In the genomic region with DNA sequence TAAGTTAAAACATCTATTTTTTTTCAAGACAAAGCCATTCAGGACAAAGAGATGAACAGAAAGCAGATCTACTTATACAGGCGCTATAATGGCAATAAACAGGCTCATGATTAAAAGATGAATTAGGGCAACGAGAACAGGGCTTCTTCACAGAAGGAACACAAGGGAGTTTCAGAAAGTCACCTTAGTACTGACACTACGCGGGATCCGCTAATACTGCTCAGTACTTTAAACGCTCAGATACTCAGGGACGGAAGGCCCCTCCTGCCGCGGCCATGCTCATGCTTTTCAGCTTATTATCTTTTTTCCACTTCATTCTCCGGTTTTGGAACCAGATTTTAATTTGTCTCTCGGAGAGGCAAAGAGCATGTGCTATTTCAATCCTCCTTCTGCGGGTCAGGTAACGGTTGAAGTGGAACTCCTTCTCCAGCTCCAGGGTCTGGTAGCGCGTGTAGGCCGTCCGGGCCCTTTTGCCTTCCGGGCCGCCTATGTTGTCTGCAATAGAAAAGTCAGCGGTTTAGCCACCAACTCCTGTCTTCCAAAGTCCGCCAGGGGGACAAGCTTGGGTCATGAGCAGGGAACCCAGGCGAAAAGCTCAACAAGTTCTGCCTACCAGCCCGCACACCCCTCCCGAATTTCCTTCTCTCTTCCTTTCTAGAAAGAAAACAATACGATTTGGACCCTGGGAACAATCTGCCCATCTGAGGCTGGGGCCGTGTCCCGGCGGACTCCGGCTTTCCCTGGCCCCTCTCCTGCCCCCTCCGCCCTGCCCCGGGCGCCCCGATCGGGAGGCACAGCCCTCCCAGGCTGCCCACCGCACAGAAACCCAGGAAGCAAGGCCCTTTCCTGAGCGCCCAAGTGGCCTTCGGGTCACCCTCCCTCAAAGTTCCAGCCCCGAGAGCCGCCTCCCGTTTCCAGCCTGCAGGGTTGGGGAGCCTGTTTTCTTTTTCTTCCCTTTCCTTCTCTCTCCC, we compare ENCODE assay signal across 9 cellular contexts. TPM values are rescaled to one million over a fixed set of nuclear protein-coding genes. Genes with fewer than 3 reads are reported as not detected.
DNase-seq lines count a peak whose midpoint lies in the region; ATAC-seq, FAIRE-seq and TF ChIP-seq lines count a peak whose summit lies in the region.
"Had no signal": no experiment of that assay in that cellular context is flagged by ENCODE, and none has a peak within 500 bp of the region (broad histone marks: within the 10 kb centered on the region; RNA-seq: fewer than 3 reads in every experiment).

No MANE protein-coding gene starts in this region.

- H3K36me3 ChIP-seq in HUES6 (ENCODE audit: control insufficient read depth, insufficient read depth, low read length) = no peaks in the 10 kb centered on the region
- H3K36me3 ChIP-seq in left lung = no peaks in the 10 kb centered on the region
- no peaks in the 10 kb centered on the region for H3K36me3 ChIP-seq in small intestine (ENCODE audit: control insufficient read depth in 2 of 2, insufficient read depth in 2 of 2, low read length in 2 of 2)

- peaks cover 100% of the 10 kb centered on the region for H3K27me3 ChIP-seq in HUES6 (ENCODE audit: control insufficient read depth, insufficient read depth, low read length)
- H3K27me3 ChIP-seq in left lung = peaks cover 22 to 100% of the 10 kb centered on the region in 2 donors
- H3K27me3 ChIP-seq in small intestine (ENCODE audit: control insufficient read depth in 2 of 2, insufficient read depth in 2 of 2, low read length in 2 of 2) = peaks cover 9 to 12% of the 10 kb centered on the region in 2 donors

- H3K9me3 ChIP-seq in HUES6 (ENCODE audit: control insufficient read depth, insufficient read depth, low read depth, low read length) (no peaks in the 10 kb centered on the region), left lung (no peaks in the 10 kb centered on the region), small intestine (ENCODE audit: control insufficient read depth, low read depth) (no peaks in the 10 kb centered on the region)

- H3K9ac ChIP-seq in HUES6 (ENCODE audit: low read length) = peak overlapping the region; percentile 78

- TF ChIP-seq CTCF in brain (conservative IDR thresholded peaks at IDR 0.05) (no peak), left lung (IDR thresholded peaks at IDR 0.05) (no peak)

- peaks cover 19% of the 10 kb centered on the region for H3K36me3 Mint-ChIP-seq in brain
- no peaks in the 10 kb centered on the region for H3K36me3 Mint-ChIP-seq in T-helper 2 cell treated with Interferon-gamma antibody and Interleukin-4, amounts not matched to agents 5 μg/mL and 100 μg/mL, for 36 hours (ENCODE audit: low read depth)

- H3K9me3 Mint-ChIP-seq in brain = peaks cover 0 to 22% (median 12%) of the 10 kb centered on the region in 5 experiments
- no peaks in the 10 kb centered on the region for H3K9me3 Mint-ChIP-seq in T-helper 2 cell treated with Interferon-gamma antibody and Interleukin-4, amounts not matched to agents 5 μg/mL and 100 μg/mL, for 36 hours

- H3K4me1 ChIP-seq in HUES6 (ENCODE audit: control insufficient read depth, insufficient read depth, low read length) (peaks cover 14% of the 10 kb centered on the region; the same call in 1 of the 2 replicates), left lung (peaks cover under 1 to 9% of the 10 kb centered on the region in 2 donors), small intestine (ENCODE audit: control insufficient read depth in 2 of 2, insufficient read depth in 1 of 2, low read depth in 1 of 2, low read length in 1 of 2) (peaks cover 0 to 2% of the 10 kb centered on the region in 2 donors)

- H3K4me1 Mint-ChIP-seq in brain = peaks cover 33% of the 10 kb centered on the region
- no peaks in the 10 kb centered on the region for H3K4me1 Mint-ChIP-seq in T-helper 2 cell treated with Interferon-gamma antibody and Interleukin-4, amounts not matched to agents 5 μg/mL and 100 μg/mL, for 36 hours (ENCODE audit: low read depth)

- peak overlapping the region; percentile 76 to 92 (median 79) for H3K4me3 Mint-ChIP-seq in brain
- H3K4me3 Mint-ChIP-seq in T-helper 2 cell treated with Interferon-gamma antibody and Interleukin-4, amounts not matched to agents 5 μg/mL and 100 μg/mL, for 36 hours = no peak overlapping the region

- H3K27ac ChIP-seq in HUES6 (ENCODE audit: low read depth, low read length) (no peak overlapping the region; the same call in 1 of the 2 replicates), left lung (peak overlapping the region; percentile 86 to 92), small intestine (ENCODE audit: low read depth in 1 of 2, low read length in 1 of 2) (peak overlapping the region in 1 of 2 donors; percentile 94)

- peaks cover 100% of the 10 kb centered on the region for H3K27me3 Mint-ChIP-seq in brain
- peaks cover 21% of the 10 kb centered on the region for H3K27me3 Mint-ChIP-seq in T-helper 2 cell treated with Interferon-gamma antibody and Interleukin-4, amounts not matched to agents 5 μg/mL and 100 μg/mL, for 36 hours (ENCODE audit: low read depth)

- peak in 1 of 2 donors; percentile 60 for DNase-seq in left lung
- no peak for DNase-seq in small intestine
- DNase-seq in T-helper 2 cell treated with Interferon-gamma antibody and Interleukin-4, amounts not matched to agents 5 μg/mL and 100 μg/mL, for 36 hours (ENCODE audit: low spot score) = no peak
- no peak for DNase-seq in NCI-H526 (lab: John Stamatoyannopoulos, UW)
- DNase-seq: KBM-7 had no signal

- H3K4me3 ChIP-seq in HUES6 (ENCODE audit: low read depth, low read length) (peak overlapping the region; percentile 70), left lung (peak overlapping the region; percentile 52 to 56), small intestine (ENCODE audit: low read depth in 1 of 2, low read length in 2 of 2) (peak overlapping the region; percentile 22 to 46)

- WGBS in small intestine, 3 donors = 40 to 55% (median 42%) methylated on average over 40 of the region's 40 CpGs

- intact Hi-C loops in left lung (cut with DNase I) = loop anchor here in 1 of 2 donors (2.0 to 5.0 kb wide), 2 partner anchors 45 to 285 kb away; partner anchors contain the start of gene HOXA1

- peak overlapping the region in 2 of 5 experiments; percentile 62 to 87 for H3K27ac Mint-ChIP-seq in brain
- H3K27ac Mint-ChIP-seq in T-helper 2 cell treated with Interferon-gamma antibody and Interleukin-4, amounts not matched to agents 5 μg/mL and 100 μg/mL, for 36 hours = no peak overlapping the region

- FAIRE-seq in small intestine (lab: Jason Lieb, UNC) = no peak

- ATAC-seq in left lung (no peak), GM19035 (IDR thresholded peaks at IDR 0.05; ENCODE audit: unreplicated experiment) (no peak), GM18502 (IDR thresholded peaks at IDR 0.05; ENCODE audit: poor library complexity, unreplicated experiment) (no peak)

RNA-seq across cellular contexts. Expression of gene HOXA5, which starts 1.6 kb away (rescaled TPM):
- 25.3 TPM for polyA plus RNA-seq in brain (ENCODE audit: insufficient read depth, low read depth, low replicate concordance)
- 10 to 100 TPM; 16.1 to 21.6 TPM for total RNA-seq in left lung
- 1 to 10 TPM in 2 of 3 donors, under 1 TPM in 1; 0.45 to 7.7 (median 2.4) TPM for polyA plus RNA-seq in small intestine

RNA-seq across cellular contexts. Expression of gene HOXA6, which starts 5.7 kb away (rescaled TPM):
- polyA plus RNA-seq in brain (ENCODE audit: insufficient read depth, low read depth, low replicate concordance) = 14.9 TPM
- 1 to 10 TPM; 3.5 to 5.0 TPM for total RNA-seq in left lung
- under 1 TPM in 2 of 3 donors, not detected in 1; 0.46 to 0.81 TPM for polyA plus RNA-seq in small intestine

RNA-seq across cellular contexts. Expression of gene HOXA3, which starts 10.5 kb away (rescaled TPM):
- polyA plus RNA-seq in brain (ENCODE audit: insufficient read depth, low read depth, low replicate concordance) = 2.0 TPM
- total RNA-seq in left lung = 1 to 10 TPM; 5.7 to 8.8 TPM
- polyA plus RNA-seq in small intestine = 1 to 10 TPM in 1 of 3 donors, under 1 TPM in 2; 0.45 to 3.3 (median 0.54) TPM

RNA-seq across cellular contexts. Expression of gene HOXA4, which starts 11.3 kb away (rescaled TPM):
- 1.1 TPM for polyA plus RNA-seq in brain (ENCODE audit: insufficient read depth, low read depth, low replicate concordance)
- total RNA-seq in left lung = 1 to 10 TPM; 3.4 to 7.6 TPM
- polyA plus RNA-seq in small intestine = 1 to 10 TPM in 2 of 3 donors, not detected in 1; 2.4 to 7.9 TPM

RNA-seq across cellular contexts. Expression of gene HOXA7, which starts 14.6 kb away (rescaled TPM):
- polyA plus RNA-seq in brain (ENCODE audit: insufficient read depth, low read depth, low replicate concordance) (1.3 TPM), small intestine (1 to 10 TPM in 2 of 3 donors, not detected in 1; 1.1 to 1.9 TPM)
- total RNA-seq in left lung = 1 to 10 TPM; 1.3 to 2.2 TPM
